Comparison of ENCODE assay signal across 8 cellular contexts in genomic region chr19:38319421-38320258, GRCh38. TPM values are rescaled to one million over a fixed set of nuclear protein-coding genes. Genes with fewer than 3 reads are reported as not detected.
A peak's percentile ranks its signal among the peaks of the same experiment; 100 is the strongest.
DNase-seq lines count a peak whose midpoint lies in the region; ATAC-seq and TF ChIP-seq lines count a peak whose summit lies in the region.

KCNK6 (plus strand) TSS chr19:38319845; CDS start chr19:38319951, 106 bp downstream.

- no peaks in the 10 kb centered on the region for H3K36me3 ChIP-seq in A673 (ENCODE audit: insufficient read depth, low read length, poor library complexity, severe bottlenecking)

- DNase-seq in A673 (ENCODE audit: low spot score) (no peak), HT-29 (ENCODE audit: low spot score) (peak; percentile 45), ecto neural progenitor cell (ENCODE audit: low spot score) (peak; percentile 62), lung microvascular endothelial cell (ENCODE audit: low read depth in 2 of 2) (peak; percentile 31 to 37), NCI-H446 (lab: John Stamatoyannopoulos, UW) (no peak)
- peak; percentile 64 for DNase-seq in activated CD4-positive, alpha-beta T cell treated with anti-CD3 and anti-CD28 coated beads for 36 hours
- DNase-seq in stimulated activated CD8-positive, alpha-beta memory T cell treated with anti-CD3 and anti-CD28 coated beads, Interleukin-15, amount 100 ng/mL, for 1 hour (ENCODE audit: low read depth): peak; percentile 14

- peak within 1 kb of the TSS; percentile 46 for H3K4me3 ChIP-seq in A673 (ENCODE audit: low read depth, low read length, poor library complexity, severe bottlenecking)

- H3K4me3 Mint-ChIP-seq in activated CD4-positive, alpha-beta T cell treated with anti-CD3 and anti-CD28 coated beads for 36 hours: peak within 1 kb of the TSS; percentile 75

- intact Hi-C loops in A673 (cut with micrococcal nuclease; ENCODE audit: unreplicated experiment): loop anchor here (5.0 kb wide), 1 partner anchor 72 kb away; no protein-coding TSS in a partner anchor
- intact Hi-C loops in activated CD4-positive, alpha-beta T cell treated with anti-CD3 and anti-CD28 coated beads for 36 hours (cut with DNase I, micrococcal nuclease): loop anchor here (1.0 to 5.0 kb wide), 7 partner anchors 55 to 1472 kb away; partner anchors contain the start of genes SPINT2 (in 2 of the 2), ZFP30 (in 1 of the 2), ZNF569 (in 1 of the 2) and ZNF570 (in 1 of the 2)

- peaks cover 45% of the 10 kb centered on the region for H3K4me1 Mint-ChIP-seq in activated CD4-positive, alpha-beta T cell treated with anti-CD3 and anti-CD28 coated beads for 36 hours

- H3K27ac Mint-ChIP-seq in activated CD4-positive, alpha-beta T cell treated with anti-CD3 and anti-CD28 coated beads for 36 hours: peak within 1 kb of the TSS; percentile 72

- no TSS peak for BruUV-seq in A673 (replicated peaks; lab: Mats Ljungman, UMichigan)

- peaks cover 11% of the 10 kb centered on the region for H3K4me1 ChIP-seq in A673 (ENCODE audit: insufficient read depth, low read length, poor library complexity, severe bottlenecking)

- peaks cover 2% of the 10 kb centered on the region for H3K36me3 Mint-ChIP-seq in activated CD4-positive, alpha-beta T cell treated with anti-CD3 and anti-CD28 coated beads for 36 hours (ENCODE audit: low read depth)

- ATAC-seq in activated CD4-positive, alpha-beta T cell treated with anti-CD3 and anti-CD28 coated beads for 36 hours: peak; percentile 3
- ATAC-seq in GM18858 (IDR thresholded peaks at IDR 0.05; ENCODE audit: unreplicated experiment): no peak

- H3K27me3 Mint-ChIP-seq in activated CD4-positive, alpha-beta T cell treated with anti-CD3 and anti-CD28 coated beads for 36 hours: no peaks in the 10 kb centered on the region

- no peak within 1 kb of the TSS for H3K27ac ChIP-seq in A673 (ENCODE audit: low read depth, low read length, poor library complexity, severe bottlenecking)

- POLR2A ChIA-PET in A673 (lab: Charles Lee; ENCODE audit: low non-redundant PET): no interaction called here
- POLR2A ChIA-PET in activated CD4-positive, alpha-beta T cell treated with anti-CD3 and anti-CD28 coated beads for 36 hours (lab: Charles Lee): no interaction called here

- no peak for TF ChIP-seq CTCF in A673 (conservative IDR thresholded peaks at IDR 0.05; ENCODE audit: low read depth, low read length)

- CTCF ChIA-PET in A673 (lab: Charles Lee): no interaction called here
- CTCF ChIA-PET in activated CD4-positive, alpha-beta T cell treated with anti-CD3 and anti-CD28 coated beads for 36 hours (lab: Charles Lee): interaction anchor here (0.6 to 4.0 kb wide), 9 partner anchors 15 to 423 kb away, joined by 3 to 21 read pairs (median 4); no protein-coding TSS in a partner anchor

- H3K27me3 ChIP-seq in A673 (replicated peaks; ENCODE audit: insufficient read depth, low read depth, low read length, poor library complexity): peaks cover 24% of the 10 kb centered on the region

- H3K9me3 Mint-ChIP-seq in activated CD4-positive, alpha-beta T cell treated with anti-CD3 and anti-CD28 coated beads for 36 hours (ENCODE audit: low read depth): no peaks in the 10 kb centered on the region

- no peaks in the 10 kb centered on the region for H3K9me3 ChIP-seq in A673 (ENCODE audit: low read depth, low read length, poor library complexity, severe bottlenecking)

RNA-seq across cellular contexts. Expression of gene KCNK6, which starts in this region (rescaled TPM):
- total RNA-seq in A673 (2021): 0.11 TPM in 1 of 2 replicates, not detected in the other
- total RNA-seq in HT-29 (2014; rRNA removed; shearing (Covaris generic)): 10.3 and 13.9 TPM in 2 replicates
- total RNA-seq in activated CD4-positive, alpha-beta T cell treated with anti-CD3 and anti-CD28 coated beads for 36 hours: 10 to 100 TPM in 1 of 2 experiments, 1 to 10 TPM in 1; 9.6 to 10.2 TPM
- 5.2 and 5.4 TPM in 2 replicates for total RNA-seq in lung microvascular endothelial cell

Comparison
In these comparisons a context has a peak if more than half of its experiments do, and no peak if none do; other contexts are left out.
1. DNase-seq: peak in HT-29 (single experiment), activated CD4-positive, alpha-beta T cell treated with anti-CD3 and anti-CD28 coated beads for 36 hours (single experiment), ecto neural progenitor cell (single experiment), lung microvascular endothelial cell (2 of 2) and stimulated activated CD8-positive, alpha-beta memory T cell treated with anti-CD3 and anti-CD28 coated beads, Interleukin-15, amount 100 ng/mL, for 1 hour (single experiment); none in A673 (single experiment) and NCI-H446 (0 of 2).